Comparison of ENCODE assay signal across 8 cellular contexts in genomic region chr11:64449381-64450167, GRCh38.
DNase-seq lines count a peak whose midpoint lies in the region; ATAC-seq and TF ChIP-seq lines count a peak whose summit lies in the region.

No MANE protein-coding gene starts in this region.

- H4K8ac ChIP-seq in IMR-90 (ENCODE audit: low read depth in 2 of 2, low read length in 2 of 2): no peak overlapping the region

- no peaks in the 10 kb centered on the region for H3K9me3 Mint-ChIP-seq in naive thymus-derived CD8-positive, alpha-beta T cell
- H3K9me3 Mint-ChIP-seq in stimulated activated naive B cell treated with anti-CD40 and anti-IgM and Interleukin-4, amounts not matched to agents 10 μg/mL and 1 μg/mL and 100 μg/mL, for 72 hours: peaks cover 0 to 5% of the 10 kb centered on the region in 2 donors

- in situ Hi-C loops in IMR-90 (cut with MboI; ENCODE audit: low sequenced_read_pairs): no loop called here
- in situ Hi-C loops in Panc1 (cut with HindIII; ENCODE audit: low pct_unique_long_range_greater_than_20kb, low sequenced_read_pairs): no loop called here

- H3K27me3 Mint-ChIP-seq in naive thymus-derived CD8-positive, alpha-beta T cell: peaks cover 0 to 22% (median 0%) of the 10 kb centered on the region in 5 donors
- H3K27me3 Mint-ChIP-seq in stimulated activated naive B cell treated with anti-CD40 and anti-IgM and Interleukin-4, amounts not matched to agents 10 μg/mL and 1 μg/mL and 100 μg/mL, for 72 hours: no peaks in the 10 kb centered on the region

- peak overlapping the region; percentile 53 for H2AK9ac ChIP-seq in IMR-90 (replicated peaks; ENCODE audit: low read depth, low read length, poor library complexity)

- intact Hi-C loops in IMR-90 (cut with micrococcal nuclease): loop anchor here (5.0 kb wide), 1 partner anchor 72 kb away; no protein-coding TSS in a partner anchor
- intact Hi-C loops in Panc1 (cut with micrococcal nuclease; ENCODE audit: unreplicated experiment): loop anchor here (2.0 kb wide), 1 partner anchor 203 kb away; no protein-coding TSS in a partner anchor

- H3K14ac ChIP-seq in IMR-90 (replicated peaks; ENCODE audit: low read depth, low read length): no peak overlapping the region

- no peaks in the 10 kb centered on the region for H3K9me3 ChIP-seq in IMR-90 (ENCODE audit: control insufficient read depth, insufficient read depth, low read length)
- no peaks in the 10 kb centered on the region for H3K9me3 ChIP-seq in Panc1 (ENCODE audit: control insufficient read depth, insufficient read depth, low read depth, low read length)

- WGBS in IMR-90 (ENCODE audit: extremely low coverage in 2 of 2, insufficient read length in 1 of 2), 2 experiments: 28% methylated on average over 22 of the region's 31 CpGs; no CpG with 5 or more reads in 1 of the 2 experiments

- H3K36me3 ChIP-seq in IMR-90 (ENCODE audit: control insufficient read depth, insufficient read depth, low read length) (no peaks in the 10 kb centered on the region), Panc1 (ENCODE audit: control insufficient read depth, insufficient read depth, low read length) (no peaks in the 10 kb centered on the region)

- H3K27me3 ChIP-seq in IMR-90 (ENCODE audit: control insufficient read depth, insufficient read depth, low read length) (peaks cover 38% of the 10 kb centered on the region), Panc1 (ENCODE audit: control insufficient read depth, insufficient read depth, low read length) (peaks cover 6% of the 10 kb centered on the region; the same call in 1 of the 2 replicates)

- peak; percentile 28 for TF ChIP-seq RAD21 in IMR-90 (IDR thresholded peaks at IDR 0.05; ENCODE audit: low read length)

- no peak overlapping the region for H2AK5ac ChIP-seq in IMR-90 (ENCODE audit: low read depth, low read length)

- BruUV-seq in IMR-90 (replicated peaks; lab: Mats Ljungman, UMichigan) (no TSS peak), Panc1 (replicated peaks; lab: Mats Ljungman, UMichigan) (no TSS peak)

- H3K4me1 ChIP-seq in IMR-90 (ENCODE audit: control insufficient read depth, insufficient read depth, low read length): peaks cover 5% of the 10 kb centered on the region
- peaks cover 15% of the 10 kb centered on the region for H3K4me1 ChIP-seq in Panc1 (ENCODE audit: control insufficient read depth, insufficient read depth, low read length)

- no peak overlapping the region for H2BK20ac ChIP-seq in IMR-90 (ENCODE audit: low read depth, low read length)

- H3K4me2 ChIP-seq in IMR-90 (ENCODE audit: low read depth, low read length): no peak overlapping the region; the same call in 1 of the 2 replicates

- H3K4me3 ChIP-seq in IMR-90 (ENCODE audit: insufficient read depth, low read depth, low read length) (no peak overlapping the region), Panc1 (ENCODE audit: low read depth in 2 of 2, low read length in 2 of 2) (peak overlapping the region; percentile 30 to 56), fibroblast of mammary gland (ENCODE audit: control insufficient read depth, low read depth, low read length) (no peak overlapping the region)

- H2BK5ac ChIP-seq in IMR-90 (ENCODE audit: low read depth, low read length, poor library complexity, severe bottlenecking): no peak overlapping the region

- no peak overlapping the region for H3K4ac ChIP-seq in IMR-90 (ENCODE audit: low read depth, low read length)

- peak overlapping the region in 3 of 10 donors; percentile 41 to 56 (median 46) for H3K27ac Mint-ChIP-seq in naive thymus-derived CD8-positive, alpha-beta T cell
- H3K27ac Mint-ChIP-seq in stimulated activated naive B cell treated with anti-CD40 and anti-IgM and Interleukin-4, amounts not matched to agents 10 μg/mL and 1 μg/mL and 100 μg/mL, for 72 hours: peak overlapping the region; percentile 59

- no peak overlapping the region for H2BK120ac ChIP-seq in IMR-90 (ENCODE audit: low read depth, low read length)

- H3K27ac ChIP-seq in IMR-90 (ENCODE audit: insufficient read depth, low read length): no peak overlapping the region
- H3K27ac ChIP-seq in Panc1 (ENCODE audit: low read length): no peak overlapping the region

- dilution Hi-C loops in IMR-90 (cut with HindIII; ENCODE audit: low sequenced_read_pairs, unreplicated experiment): no loop called here

- H3K18ac ChIP-seq in IMR-90 (ENCODE audit: low read depth, low read length): no peak overlapping the region

- no peak overlapping the region for H4K91ac ChIP-seq in IMR-90 (ENCODE audit: insufficient read depth, low read depth, low read length)

- no peaks in the 10 kb centered on the region for H3K79me1 ChIP-seq in IMR-90 (ENCODE audit: low read depth in 1 of 2, low read length in 2 of 2)

- peak overlapping the region; percentile 72 to 96 (median 88) for H3K4me3 Mint-ChIP-seq in naive thymus-derived CD8-positive, alpha-beta T cell
- H3K4me3 Mint-ChIP-seq in stimulated activated naive B cell treated with anti-CD40 and anti-IgM and Interleukin-4, amounts not matched to agents 10 μg/mL and 1 μg/mL and 100 μg/mL, for 72 hours: peak overlapping the region; percentile 81 to 89

- TF ChIP-seq CTCF in GM10266 (IDR thresholded peaks at IDR 0.05; ENCODE audit: control insufficient read depth, insufficient read depth, low read depth, missing control alignments): peak; percentile 82
- peak; percentile 63 for TF ChIP-seq CTCF in IMR-90 (conservative IDR thresholded peaks at IDR 0.05; ENCODE audit: low read depth, low read length)
- peak; percentile 88 for TF ChIP-seq CTCF in Panc1 (IDR thresholded peaks at IDR 0.05)
- peak; percentile 84 for TF ChIP-seq CTCF in fibroblast of mammary gland (conservative IDR thresholded peaks at IDR 0.05; ENCODE audit: control insufficient read depth, insufficient read depth, low read depth, low read length)

- no peak overlapping the region for H3K9ac ChIP-seq in IMR-90 (ENCODE audit: low read depth, low read length)

- no peak overlapping the region for H3K56ac ChIP-seq in IMR-90 (ENCODE audit: extremely low read depth, insufficient read depth, low read length)

- H2AFZ ChIP-seq in IMR-90 (replicated peaks; ENCODE audit: low read length, poor library complexity): peak overlapping the region; percentile 90

- H4K20me1 ChIP-seq in IMR-90 (ENCODE audit: insufficient read depth, low read length): no peaks in the 10 kb centered on the region

- ATAC-seq in IMR-90 (ENCODE audit: low read depth) (peak; percentile 81), Panc1 (peak; percentile 90), HG02571 (IDR thresholded peaks at IDR 0.05; ENCODE audit: unreplicated experiment) (no peak)
- ATAC-seq in naive thymus-derived CD8-positive, alpha-beta T cell: peak; percentile 94 to 96
- ATAC-seq in stimulated activated naive B cell treated with anti-CD40 and anti-IgM and Interleukin-4, amounts not matched to agents 10 μg/mL and 1 μg/mL and 100 μg/mL, for 72 hours (replicated peaks): peak; percentile 83 to 86

- H3K4me1 Mint-ChIP-seq in naive thymus-derived CD8-positive, alpha-beta T cell: peaks cover 9 to 26% (median 17%) of the 10 kb centered on the region in 4 donors
- H3K4me1 Mint-ChIP-seq in stimulated activated naive B cell treated with anti-CD40 and anti-IgM and Interleukin-4, amounts not matched to agents 10 μg/mL and 1 μg/mL and 100 μg/mL, for 72 hours: peaks cover 23 to 25% of the 10 kb centered on the region in 2 donors

- DNase-seq in GM10266 (ENCODE audit: extremely low spot score) (peak; percentile 80), IMR-90 (peak; percentile 25), Panc1 (ENCODE audit: low read depth, low spot score) (peak; percentile 60), fibroblast of mammary gland (ENCODE audit: low read depth) (peak; percentile 39)
- DNase-seq in activated T-cell treated with anti-CD3 and anti-CD28 coated beads, Interleukin-2, amount 50 U/mL, for 48 hours: peak; percentile 85 to 87
- DNase-seq in naive thymus-derived CD8-positive, alpha-beta T cell: peak; percentile 48 to 83 (median 60)
- DNase-seq in stimulated activated naive B cell treated with anti-CD40 and anti-IgM and Interleukin-4, amounts not matched to agents 10 μg/mL and 1 μg/mL and 100 μg/mL, for 72 hours: peak; percentile 68

- H4K5ac ChIP-seq in IMR-90 (ENCODE audit: low read depth, low read length): no peak overlapping the region

- CTCF ChIA-PET in IMR-90 (lab: Yijun Ruan, JAX): interaction anchor here (0.6 to 1.8 kb wide), 13 partner anchors 9 to 202 kb away, joined by 3 to 16 read pairs (median 3); no protein-coding TSS in a partner anchor
- CTCF ChIA-PET in Panc1 (lab: Charles Lee): interaction anchor here (0.6 to 2.1 kb wide), 17 partner anchors 10 to 469 kb away, joined by 3 to 18 read pairs (median 4); no protein-coding TSS in a partner anchor

- H2BK15ac ChIP-seq in IMR-90 (ENCODE audit: low read depth, low read length): no peak overlapping the region

- POLR2A ChIA-PET in IMR-90 (lab: Charles Lee; ENCODE audit: unreplicated experiment) (no interaction called here), Panc1 (lab: Charles Lee) (no interaction called here)
- POLR2A ChIA-PET in naive thymus-derived CD8-positive, alpha-beta T cell (lab: Charles Lee): no interaction called here

- H3K9me1 ChIP-seq in IMR-90 (ENCODE audit: insufficient read depth, low read length): no peaks in the 10 kb centered on the region

- H3K23ac ChIP-seq in IMR-90 (ENCODE audit: low read depth, low read length): no peak overlapping the region

- TF ChIP-seq POLR2A in IMR-90 (IDR thresholded peaks at IDR 0.05; ENCODE audit: low read depth, low read length): no peak

- H3K36me3 Mint-ChIP-seq in naive thymus-derived CD8-positive, alpha-beta T cell: no peaks in the 10 kb centered on the region
- no peaks in the 10 kb centered on the region for H3K36me3 Mint-ChIP-seq in stimulated activated naive B cell treated with anti-CD40 and anti-IgM and Interleukin-4, amounts not matched to agents 10 μg/mL and 1 μg/mL and 100 μg/mL, for 72 hours

TF ChIP-seq in IMR-90, 13 proteins besides CTCF, POLR2A, EP300 and RAD21:
- TF ChIP-seq SMC3 (IDR thresholded peaks at IDR 0.05; ENCODE audit: low read depth, low read length): peak; percentile 30; the same call in 1 of the 2 replicates
- no peak for TF ChIP-seq MAFK (IDR thresholded peaks at IDR 0.05; ENCODE audit: low read depth, low read length)

Comparison
In these comparisons a context has a peak if more than half of its experiments do, and no peak if none do; other contexts are left out.
1. DNase-seq: peak in every context shown above with its lines; median percentile 86 in activated T-cell treated with anti-CD3 and anti-CD28 coated beads, Interleukin-2, amount 50 U/mL, for 48 hours; 80 in GM10266; 68 in stimulated activated naive B cell treated with anti-CD40 and anti-IgM and Interleukin-4, amounts not matched to agents 10 μg/mL and 1 μg/mL and 100 μg/mL, for 72 hours; 60 in naive thymus-derived CD8-positive, alpha-beta T cell; 60 in Panc1; 39 in fibroblast of mammary gland; 25 in IMR-90.
2. H3K4me3 ChIP-seq: peak in Panc1 (2 of 2); none in IMR-90 (single experiment) and fibroblast of mammary gland (single experiment).
3. Peak in every context shown above with its lines, with median percentiles within 50 percentile points of each other: CTCF ChIP-seq.